ENCODE assay signal across 22 cellular contexts in genomic region chr19:4707322-4707721, GRCh38. TPM values are rescaled to one million over a fixed set of nuclear protein-coding genes. Genes with fewer than 3 reads are reported as not detected.
DNase-seq lines count a peak whose midpoint lies in the region; ATAC-seq, FAIRE-seq and TF ChIP-seq lines count a peak whose summit lies in the region.
"Had no signal": no experiment of that assay in that cellular context is flagged by ENCODE, and none has a peak within 500 bp of the region (broad histone marks: within the 10 kb centered on the region; RNA-seq: fewer than 3 reads in every experiment).

No MANE protein-coding gene starts in this region.

- peaks cover 3% of the 10 kb centered on the region for H3K9me1 ChIP-seq in keratinocyte (ENCODE audit: control insufficient read depth, extremely low read depth, insufficient read depth, low read length)

- H4K20me1 ChIP-seq in GM23248 (ENCODE audit: insufficient read depth) (no peaks in the 10 kb centered on the region), keratinocyte (ENCODE audit: control insufficient read depth, extremely low read depth, insufficient read depth, low read length) (no peaks in the 10 kb centered on the region)

- H3K4me3 ChIP-seq in GM23248 (no peak overlapping the region), body of pancreas (no peak overlapping the region), keratinocyte (ENCODE audit: control insufficient read depth in 2 of 3, extremely low read depth in 1 of 3, insufficient read depth in 2 of 3, low read depth in 1 of 3, low read length in 3 of 3) (no peak overlapping the region), gastrocnemius medialis (no peak overlapping the region), prostate gland (no peak overlapping the region)
- H3K4me3 ChIP-seq: BLaER1 treated with 17β-estradiol and CSF1 and Interleukin-3, amounts not matched to agents 10 nM and 100 nM; cardiac muscle cell; Peyer's patch; smooth muscle cell; suprapubic skin; uterus had no signal

- peaks cover 54% of the 10 kb centered on the region for H3K36me3 Mint-ChIP-seq in activated T-helper 17 cell treated with anti-CD3 and anti-CD28 coated beads, Interleukin-2, amount 50 U/mL, for 72 hours (ENCODE audit: low read depth)
- H3K36me3 Mint-ChIP-seq in activated T-helper 2 cell treated with anti-CD3 and anti-CD28 coated beads, Interferon-gamma antibody, Interleukin-2, Interleukin-4, amounts not matched to agents 10 μg/mL and 5 μg/mL and 100 μg/mL, durations not matched to agents 14 hours and 24 hours and 36 hours (ENCODE audit: low read depth), result peaks cover 44% of the 10 kb centered on the region

- no peak overlapping the region for H3K4me3 Mint-ChIP-seq in activated T-helper 17 cell treated with anti-CD3 and anti-CD28 coated beads, Interleukin-2, amount 50 U/mL, for 72 hours
- H3K4me3 Mint-ChIP-seq in activated T-helper 2 cell treated with anti-CD3 and anti-CD28 coated beads, Interferon-gamma antibody, Interleukin-2, Interleukin-4, amounts not matched to agents 10 μg/mL and 5 μg/mL and 100 μg/mL, durations not matched to agents 14 hours and 24 hours and 36 hours (ENCODE audit: low read depth), result no peak overlapping the region

- WGBS in GM23248 (ENCODE audit: low coverage in 1 of 2, low lambda C conversion rate in 2 of 2, missing lambda C conversion rate in 2 of 2), 2 experiments, result 84 to 87% methylated on average over 9 to 12 of the region's 12 CpGs
- 55 to 84% methylated on average over 12 of the region's 12 CpGs for WGBS in body of pancreas, 2 donors
- 81% methylated on average over 12 of the region's 12 CpGs for WGBS in prostate gland

- peak; percentile 61 for FAIRE-seq in keratinocyte (lab: Jason Lieb, UNC)
- FAIRE-seq: H54 had no signal

- no peak overlapping the region for H2AFZ ChIP-seq in GM23248
- no peak overlapping the region for H2AFZ ChIP-seq in keratinocyte (ENCODE audit: control insufficient read depth, low read length)

- H3K27me3 ChIP-seq in GM23248 (replicated peaks; ENCODE audit: insufficient read depth) (no peaks in the 10 kb centered on the region), body of pancreas (no peaks in the 10 kb centered on the region), keratinocyte (ENCODE audit: control insufficient read depth, extremely low read depth, insufficient read depth, low read length) (no peaks in the 10 kb centered on the region), gastrocnemius medialis (no peaks in the 10 kb centered on the region), prostate gland (replicated peaks; ENCODE audit: insufficient read depth) (no peaks in the 10 kb centered on the region)
- H3K27me3 ChIP-seq: BLaER1 treated with 17β-estradiol and CSF1 and Interleukin-3, amounts not matched to agents 10 nM and 100 nM; cardiac muscle cell; Peyer's patch; suprapubic skin; uterus had no signal

- H3K79me2 ChIP-seq in GM23248 (ENCODE audit: insufficient read depth) (peaks cover 16% of the 10 kb centered on the region; the same call in 1 of the 2 replicates), keratinocyte (ENCODE audit: control insufficient read depth, insufficient read depth, low read length) (peaks cover 24% of the 10 kb centered on the region)

- H3K4me2 ChIP-seq in GM23248 (ENCODE audit: unreplicated experiment), result no peak overlapping the region
- H3K4me2 ChIP-seq in keratinocyte (ENCODE audit: control insufficient read depth, extremely low read depth, insufficient read depth, low read depth, low read length), result no peak overlapping the region
- H3K4me2 ChIP-seq: BLaER1 treated with 17β-estradiol and CSF1 and Interleukin-3, amounts not matched to agents 10 nM and 100 nM; smooth muscle cell had no signal

- in situ Hi-C loops in GM23248 (cut with MboI) (no loop called here), gastrocnemius medialis (cut with MboI; ENCODE audit: low sequenced_read_pairs in 4 of 4) (no loop called here)

- ATAC-seq in body of pancreas (no peak), gastrocnemius medialis (peak; percentile 26 to 41)
- no peak for ATAC-seq in activated T-helper 17 cell treated with anti-CD3 and anti-CD28 coated beads, Interleukin-2, amount 50 U/mL, for 72 hours (replicated peaks)

- peaks cover 9% of the 10 kb centered on the region for H3F3A ChIP-seq in GM23248 (ENCODE audit: insufficient read depth)

- H3K27me3 Mint-ChIP-seq in activated T-helper 17 cell treated with anti-CD3 and anti-CD28 coated beads, Interleukin-2, amount 50 U/mL, for 72 hours, result no peaks in the 10 kb centered on the region
- no peaks in the 10 kb centered on the region for H3K27me3 Mint-ChIP-seq in activated T-helper 2 cell treated with anti-CD3 and anti-CD28 coated beads, Interferon-gamma antibody, Interleukin-2, Interleukin-4, amounts not matched to agents 10 μg/mL and 5 μg/mL and 100 μg/mL, durations not matched to agents 14 hours and 24 hours and 36 hours (ENCODE audit: low read depth)

- H3K4me1 ChIP-seq in GM23248 (ENCODE audit: insufficient read depth) (peaks cover 13% of the 10 kb centered on the region), body of pancreas (peaks cover 57% of the 10 kb centered on the region), keratinocyte (ENCODE audit: control insufficient read depth, extremely low read depth, insufficient read depth, low read length) (peaks cover 27% of the 10 kb centered on the region), gastrocnemius medialis (peaks cover 82 to 83% of the 10 kb centered on the region in 2 donors), prostate gland (replicated peaks) (no peaks in the 10 kb centered on the region)
- H3K4me1 ChIP-seq: Peyer's patch, uterus had no signal

- no peaks in the 10 kb centered on the region for H3K9me2 ChIP-seq in GM23248 (ENCODE audit: insufficient read depth)

- H3K9me3 ChIP-seq in GM23248 (ENCODE audit: low read depth), result no peaks in the 10 kb centered on the region
- H3K9me3 ChIP-seq in body of pancreas, result no peaks in the 10 kb centered on the region
- H3K9me3 ChIP-seq in keratinocyte (ENCODE audit: control insufficient read depth, low read depth, low read length), result no peaks in the 10 kb centered on the region
- H3K9me3 ChIP-seq in gastrocnemius medialis, result no peaks in the 10 kb centered on the region
- H3K9me3 ChIP-seq in prostate gland, result no peaks in the 10 kb centered on the region
- H3K9me3 ChIP-seq: Peyer's patch, suprapubic skin, uterus had no signal

- no peak overlapping the region for H3K27ac Mint-ChIP-seq in activated T-helper 17 cell treated with anti-CD3 and anti-CD28 coated beads, Interleukin-2, amount 50 U/mL, for 72 hours
- no peak overlapping the region for H3K27ac Mint-ChIP-seq in activated T-helper 2 cell treated with anti-CD3 and anti-CD28 coated beads, Interferon-gamma antibody, Interleukin-2, Interleukin-4, amounts not matched to agents 10 μg/mL and 5 μg/mL and 100 μg/mL, durations not matched to agents 14 hours and 24 hours and 36 hours

- H3K9ac ChIP-seq in GM23248 (no peak overlapping the region), keratinocyte (ENCODE audit: control insufficient read depth, extremely low read depth, insufficient read depth, low read length) (no peak overlapping the region)

- TF ChIP-seq CTCF in body of pancreas (IDR thresholded peaks at IDR 0.05) (no peak), keratinocyte (optimal IDR thresholded peaks at IDR 0.05 in 1 of 3, IDR thresholded peaks at IDR 0.05 in 1 of 3, conservative IDR thresholded peaks at IDR 0.05 in 1 of 3; ENCODE audit: extremely low read depth in 1 of 3, insufficient read depth in 2 of 3, low read length in 3 of 3) (no peak), gastrocnemius medialis (IDR thresholded peaks at IDR 0.05 in 4 of 5, conservative IDR thresholded peaks at IDR 0.05 in 1 of 5) (no peak), prostate gland (IDR thresholded peaks at IDR 0.05) (no peak)

- H3K36me3 ChIP-seq in GM23248 (ENCODE audit: low read depth) (0 out of 2 replicates have a peak, but pooled peaks cover 6% of the 10 kb centered on the region), body of pancreas (replicated peaks in 1 of 2; ENCODE audit: insufficient read depth in 1 of 2, low read depth in 2 of 2) (peaks cover 0 to 5% of the 10 kb centered on the region in 2 donors), keratinocyte (ENCODE audit: control insufficient read depth in 2 of 2, extremely low read depth in 1 of 2, insufficient read depth in 2 of 2, low read length in 2 of 2) (peaks cover 48 to 60% of the 10 kb centered on the region in 2 experiments), gastrocnemius medialis (peaks cover 0 to 18% of the 10 kb centered on the region in 2 donors), prostate gland (peaks cover 2 to 5% of the 10 kb centered on the region in 2 donors)
- H3K36me3 ChIP-seq: uterus had no signal

- H3K9me3 Mint-ChIP-seq in activated T-helper 17 cell treated with anti-CD3 and anti-CD28 coated beads, Interleukin-2, amount 50 U/mL, for 72 hours, result no peaks in the 10 kb centered on the region
- H3K9me3 Mint-ChIP-seq in activated T-helper 2 cell treated with anti-CD3 and anti-CD28 coated beads, Interferon-gamma antibody, Interleukin-2, Interleukin-4, amounts not matched to agents 10 μg/mL and 5 μg/mL and 100 μg/mL, durations not matched to agents 14 hours and 24 hours and 36 hours, result no peaks in the 10 kb centered on the region

- TF ChIP-seq POLR2A in body of pancreas (IDR thresholded peaks at IDR 0.05), result no peak
- TF ChIP-seq POLR2A in gastrocnemius medialis (IDR thresholded peaks at IDR 0.05), result peak; percentile 1 to 5
- no peak for TF ChIP-seq POLR2A in prostate gland (IDR thresholded peaks at IDR 0.05)

- H3K27ac ChIP-seq in GM23248 (peak overlapping the region; percentile 53), body of pancreas (peak overlapping the region; percentile 15 to 85 (median 78)), keratinocyte (ENCODE audit: control insufficient read depth, insufficient read depth, low read length) (no peak overlapping the region), gastrocnemius medialis (peak overlapping the region; percentile 89 to 100 (median 97)), prostate gland (no peak overlapping the region)
- H3K27ac ChIP-seq: BLaER1 treated with 17β-estradiol and CSF1 and Interleukin-3, amounts not matched to agents 10 nM and 100 nM; cardiac muscle cell; suprapubic skin had no signal

- dilution Hi-C loops in keratinocyte (cut with MboI; ENCODE audit: extremely low pct_ligation_motif_present, low sequenced_read_pairs), result no loop called here

- H3K4me1 Mint-ChIP-seq in activated T-helper 17 cell treated with anti-CD3 and anti-CD28 coated beads, Interleukin-2, amount 50 U/mL, for 72 hours, result no peaks in the 10 kb centered on the region
- H3K4me1 Mint-ChIP-seq in activated T-helper 2 cell treated with anti-CD3 and anti-CD28 coated beads, Interferon-gamma antibody, Interleukin-2, Interleukin-4, amounts not matched to agents 10 μg/mL and 5 μg/mL and 100 μg/mL, durations not matched to agents 14 hours and 24 hours and 36 hours (ENCODE audit: low read depth), result peaks cover 2% of the 10 kb centered on the region

- peak; percentile 22 for DNase-seq in GM23248
- DNase-seq in body of pancreas, result no peak
- no peak for DNase-seq in keratinocyte (ENCODE audit: low read depth, low spot score)
- DNase-seq in gastrocnemius medialis, result peak in 1 of 2 donors; percentile 69
- DNase-seq in T1000 (lab: John Stamatoyannopoulos, UW), result no peak
- no peak for DNase-seq in activated T-helper 2 cell treated with anti-CD3 and anti-CD28 coated beads, Interferon-gamma antibody, Interleukin-2, Interleukin-4, amounts not matched to agents 10 μg/mL and 5 μg/mL and 100 μg/mL, durations not matched to agents 14 hours and 24 hours and 36 hours (ENCODE audit: low spot score)
- no peak for DNase-seq in prostate gland (ENCODE audit: low spot score)
- DNase-seq: COR-L47; dermis blood vessel endothelial cell; GF-D8; NCI-H146; NCI-H2171; NCI-H524; Peyer's patch; stimulated activated CD4-positive, alpha-beta T cell treated with anti-CD3 and anti-CD28 coated beads, Interleukin-2, amount 100 ng/mL, for 24 hours had no signal

- intact Hi-C loops in body of pancreas (cut with DNase I) (no loop called here), gastrocnemius medialis (cut with DNase I; ENCODE audit: low total_unique reads) (no loop called here), prostate gland (cut with DNase I) (no loop called here)
- intact Hi-C loops in activated T-helper 2 cell treated with anti-CD3 and anti-CD28 coated beads, Interferon-gamma antibody, Interleukin-2, Interleukin-4, amounts not matched to agents 10 μg/mL and 5 μg/mL and 100 μg/mL, durations not matched to agents 14 hours and 24 hours and 36 hours (cut with micrococcal nuclease), result no loop called here

RNA-seq across cellular contexts. Expression of gene DPP9, which starts 16.3 kb away (rescaled TPM):
- total RNA-seq in GM23248 (2014; rRNA removed; shearing (Covaris generic)), result 50.3 and 82.2 TPM in 2 replicates
- polyA plus RNA-seq in GM23248 (2016; fragmentation: Nextera tagmentation; extraction: Ambion mirVana), result 33.0 and 37.0 TPM in 2 replicates
- total RNA-seq in body of pancreas, result 100 to 1,000 TPM in 1 of 2 donors, 10 to 100 TPM in 1; 44.6 to 130 TPM
- polyA plus RNA-seq in keratinocyte, result 17.1 to 23.3 TPM (median 19.2 TPM) in 3 replicates
- 32.5 TPM for polyA plus RNA-seq in keratinocyte (2011; ENCODE audit: low read depth)
- polyA plus RNA-seq in keratinocyte (2011; cell fraction: cytosol; rRNA removed), result 14.8 and 34.4 TPM in 2 replicates
- 51.5 and 64.6 TPM in 2 replicates for polyA plus RNA-seq in keratinocyte (2011; cell fraction: nucleus; rRNA removed)
- polyA plus RNA-seq in keratinocyte (2012; ENCODE audit: low replicate concordance), result 24.1 and 106 TPM in 2 replicates
- 18.7 to 149 TPM (median 27.5 TPM) in 3 replicates for polyA minus RNA-seq in keratinocyte
- polyA minus RNA-seq in keratinocyte (2011; cell fraction: cytosol; rRNA and poly(A)+ RNA removed), result 49.1 TPM
- polyA minus RNA-seq in keratinocyte (2011; cell fraction: nucleus; rRNA and poly(A)+ RNA removed), result 63.1 and 89.1 TPM in 2 replicates
- total RNA-seq in gastrocnemius medialis, result 100 to 1,000 TPM in 3 of 4 donors, 10 to 100 TPM in 1; 92.6 to 208 (median 148) TPM
- 10 to 100 TPM; 52.3 to 90.9 TPM for total RNA-seq in activated T-helper 17 cell treated with anti-CD3 and anti-CD28 coated beads, Interleukin-2, amount 50 U/mL, for 72 hours
- total RNA-seq in activated T-helper 2 cell treated with anti-CD3 and anti-CD28 coated beads, Interferon-gamma antibody, Interleukin-2, Interleukin-4, amounts not matched to agents 10 μg/mL and 5 μg/mL and 100 μg/mL, durations not matched to agents 14 hours and 24 hours and 36 hours, result 84.8 and 87.2 TPM in 2 replicates
- 100 to 1,000 TPM in 1 of 2 donors, 10 to 100 TPM in 1; 53.5 to 116 TPM for total RNA-seq in prostate gland

RNA-seq across cellular contexts. Expression of gene MYDGF, which starts 37.2 kb away (rescaled TPM):
- total RNA-seq in GM23248 (2014; rRNA removed; shearing (Covaris generic)), result 177 and 207 TPM in 2 replicates
- polyA plus RNA-seq in GM23248 (2016; fragmentation: Nextera tagmentation; extraction: Ambion mirVana) (591 and 597 TPM in 2 replicates), keratinocyte (80.3 to 141 TPM (median 85.9 TPM) in 3 replicates)
- total RNA-seq in body of pancreas (10 to 100 TPM; 42.5 to 50.1 TPM), gastrocnemius medialis (10 to 100 TPM in 2 of 4 donors, 1 to 10 TPM in 2; 8.0 to 12.9 (median 10.1) TPM), prostate gland (100 to 1,000 TPM in 1 of 2 donors, 10 to 100 TPM in 1; 70.9 to 116 TPM)
- polyA plus RNA-seq in keratinocyte (2011; ENCODE audit: low read depth), result 17.6 TPM
- polyA plus RNA-seq in keratinocyte (2011; cell fraction: cytosol; rRNA removed), result 54.8 and 110 TPM in 2 replicates
- polyA plus RNA-seq in keratinocyte (2011; cell fraction: nucleus; rRNA removed), result 95.6 and 133 TPM in 2 replicates
- polyA plus RNA-seq in keratinocyte (2012; ENCODE audit: low replicate concordance), result 123 and 217 TPM in 2 replicates
- polyA minus RNA-seq in keratinocyte, result 25.0 to 71.5 TPM (median 35.6 TPM) in 3 replicates
- polyA minus RNA-seq in keratinocyte (2011; cell fraction: cytosol; rRNA and poly(A)+ RNA removed), result 79.0 TPM
- polyA minus RNA-seq in keratinocyte (2011; cell fraction: nucleus; rRNA and poly(A)+ RNA removed), result 40.6 and 42.4 TPM in 2 replicates
- total RNA-seq in activated T-helper 17 cell treated with anti-CD3 and anti-CD28 coated beads, Interleukin-2, amount 50 U/mL, for 72 hours, result 10 to 100 TPM; 47.8 to 79.0 TPM
- 105 and 110 TPM in 2 replicates for total RNA-seq in activated T-helper 2 cell treated with anti-CD3 and anti-CD28 coated beads, Interferon-gamma antibody, Interleukin-2, Interleukin-4, amounts not matched to agents 10 μg/mL and 5 μg/mL and 100 μg/mL, durations not matched to agents 14 hours and 24 hours and 36 hours

Comparison
In these comparisons a context has a peak if more than half of its experiments do, and no peak if none do; other contexts are left out.
1. H3K27ac ChIP-seq: peak in GM23248 (single experiment), body of pancreas (4 of 4) and gastrocnemius medialis (4 of 4); none in keratinocyte (single experiment) and prostate gland (0 of 2).
2. ATAC-seq: peak in gastrocnemius medialis (2 of 2); none in body of pancreas (single experiment) and activated T-helper 17 cell treated with anti-CD3 and anti-CD28 coated beads, Interleukin-2, amount 50 U/mL, for 72 hours (single experiment).
3. POLR2A ChIP-seq: peak in gastrocnemius medialis (2 of 2); none in body of pancreas (0 of 3) and prostate gland (single experiment).